10 cellular contexts compared by ENCODE assay signal in the genomic region with DNA sequence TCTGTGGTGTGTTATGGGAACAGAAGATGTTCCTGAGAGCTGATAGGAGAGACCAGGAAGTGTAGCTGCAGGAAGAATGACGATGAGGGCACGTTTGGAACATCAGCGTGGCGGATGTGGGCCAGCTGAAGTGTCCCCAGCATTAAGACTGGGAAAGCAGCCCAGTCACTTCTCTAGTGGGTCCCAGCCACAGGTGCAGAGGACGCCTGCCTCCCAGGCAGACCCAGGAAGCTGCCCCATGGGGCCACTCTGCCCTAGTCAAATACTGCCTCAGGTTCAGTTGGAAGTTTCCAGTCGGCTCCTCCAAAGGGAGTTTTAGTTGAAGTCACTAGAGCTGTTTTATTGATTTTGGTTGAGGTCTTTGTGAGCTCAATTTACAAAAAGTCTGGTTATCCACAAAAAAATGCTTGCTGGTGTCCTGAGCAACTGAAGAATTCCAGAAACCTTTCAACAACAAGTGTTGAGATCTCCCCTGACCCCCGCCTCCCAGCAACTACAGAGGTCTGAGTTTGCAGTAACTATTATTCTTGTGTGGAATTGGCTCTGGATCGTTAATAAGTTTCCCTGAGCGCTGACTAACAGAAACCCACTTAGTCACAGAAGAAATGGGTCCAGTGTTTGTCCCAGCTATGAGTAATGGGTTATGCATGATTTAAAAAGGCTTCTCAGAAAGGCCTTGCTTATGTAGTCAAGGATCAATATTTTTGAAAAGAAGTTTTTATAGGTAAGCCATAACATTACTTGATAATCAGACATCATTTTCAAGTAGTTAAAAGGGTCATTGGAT.
DNase-seq lines count a peak whose midpoint lies in the region; ATAC-seq and TF ChIP-seq lines count a peak whose summit lies in the region.
"Had no signal": no experiment of that assay in that cellular context is flagged by ENCODE, and none has a peak within 500 bp of the region (broad histone marks: within the 10 kb centered on the region; RNA-seq: fewer than 3 reads in every experiment).

No MANE protein-coding gene starts in this region.

- H3K9me2 ChIP-seq in OCI-LY7 (ENCODE audit: insufficient read depth, low read length) = no peaks in the 10 kb centered on the region

- no peaks in the 10 kb centered on the region for H3K9me3 ChIP-seq in sigmoid colon
- no peaks in the 10 kb centered on the region for H3K9me3 ChIP-seq in OCI-LY7 (ENCODE audit: low read length)

- H3K4me1 ChIP-seq in sigmoid colon (peaks cover 0 to 100% (median 94%) of the 10 kb centered on the region in 4 donors), OCI-LY7 (ENCODE audit: insufficient read depth, low read length, poor library complexity, severe bottlenecking) (no peaks in the 10 kb centered on the region)

- no peaks in the 10 kb centered on the region for H3K79me2 ChIP-seq in OCI-LY7 (ENCODE audit: insufficient read depth, low read depth, low read length)

- ATAC-seq in SK-N-SH treated with all-trans-retinoic acid at 6 μM for 48 hours (peak; percentile 43), GM21717 (IDR thresholded peaks at IDR 0.05; ENCODE audit: unreplicated experiment) (no peak)
- ATAC-seq: GM12878 had no signal

- WGBS in sigmoid colon, 2 donors = 78 to 80% methylated on average over 9 of the region's 9 CpGs

- BruUV-seq in OCI-LY7 (replicated peaks; lab: Mats Ljungman, UMichigan) = no TSS peak

- H3K36me3 ChIP-seq in sigmoid colon (peaks cover 0 to 28% (median 11%) of the 10 kb centered on the region in 4 donors), OCI-LY7 (ENCODE audit: insufficient read depth, low read length) (no peaks in the 10 kb centered on the region)

- peak overlapping the region; percentile 72 to 99 (median 89) for H3K27ac ChIP-seq in sigmoid colon
- H3K27ac ChIP-seq in OCI-LY7 (ENCODE audit: low read depth, low read length, poor library complexity, severe bottlenecking) = no peak overlapping the region

- H2AFZ ChIP-seq in OCI-LY7 (ENCODE audit: low read length) = no peak overlapping the region

- TF ChIP-seq CTCF in glutamatergic neuron (IDR thresholded peaks at IDR 0.05; ENCODE audit: partially characterized antibody, unreplicated experiment) = no peak
- no peak for TF ChIP-seq CTCF in sigmoid colon (IDR thresholded peaks at IDR 0.05)
- TF ChIP-seq CTCF in OCI-LY7 (conservative IDR thresholded peaks at IDR 0.05; ENCODE audit: low read length) = no peak

- H3K4me3 ChIP-seq in sigmoid colon = peak overlapping the region in 1 of 4 donors; percentile 8
- no peak overlapping the region for H3K4me3 ChIP-seq in OCI-LY7 (ENCODE audit: low read depth, low read length, poor library complexity, severe bottlenecking)
- H3K4me3 ChIP-seq: GM12878 had no signal

- TF ChIP-seq POLR2A in sigmoid colon (IDR thresholded peaks at IDR 0.05) = no peak

- H4K20me1 ChIP-seq in OCI-LY7 (ENCODE audit: insufficient read depth, low read length) = no peaks in the 10 kb centered on the region

- no peaks in the 10 kb centered on the region for H3K27me3 ChIP-seq in sigmoid colon

- H3K4me2 ChIP-seq in OCI-LY7 (ENCODE audit: low read length) = no peak overlapping the region

- H3K4me3 Mint-ChIP-seq in glutamatergic neuron (ENCODE audit: unreplicated experiment) = no peak overlapping the region

- intact Hi-C loops in sigmoid colon (cut with DNase I) = no loop called here
- intact Hi-C loops in OCI-LY7 (cut with micrococcal nuclease; ENCODE audit: unreplicated experiment) = no loop called here

- DNase-seq in DMS79 (lab: John Stamatoyannopoulos, UW) (peak; percentile 68), glutamatergic neuron (no peak), sigmoid colon (no peak), NCI-H128 (lab: John Stamatoyannopoulos, UW; ENCODE audit: unreplicated experiment) (no peak), OCI-LY7 (ENCODE audit: low spot score) (no peak), islet precursor cell (no peak)
- DNase-seq: SHP77 had no signal

- H3K4me1 Mint-ChIP-seq in glutamatergic neuron (ENCODE audit: low read depth, unreplicated experiment) = peaks cover 15% of the 10 kb centered on the region

- POLR2A ChIA-PET in OCI-LY7 (lab: Charles Lee) = interaction anchor here (0.6 to 0.8 kb wide), 2 partner anchors 19 to 28 kb away, joined by 3 to 4 read pairs; no protein-coding TSS in a partner anchor

- peaks cover 2% of the 10 kb centered on the region for H3K9me3 Mint-ChIP-seq in glutamatergic neuron (ENCODE audit: unreplicated experiment)

- H3K27me3 Mint-ChIP-seq in glutamatergic neuron (ENCODE audit: unreplicated experiment) = no peaks in the 10 kb centered on the region

- CTCF ChIA-PET in OCI-LY7 (lab: Charles Lee; ENCODE audit: unreplicated experiment) = no interaction called here

- no peak for TF ChIP-seq EP300 in sigmoid colon (IDR thresholded peaks at IDR 0.05)

- H3K36me3 Mint-ChIP-seq in glutamatergic neuron (ENCODE audit: unreplicated experiment) = no peaks in the 10 kb centered on the region

- peak overlapping the region; percentile 54 for H3K27ac Mint-ChIP-seq in glutamatergic neuron (ENCODE audit: unreplicated experiment)

TF ChIP-seq in SK-N-SH treated with all-trans-retinoic acid at 6 μM for 48 hours, 23 proteins besides CTCF, POLR2A, EP300 and RAD21:
- no peak for TF ChIP-seq CSDC2 (CRISPR knock-in tag; IDR thresholded peaks at IDR 0.05)
- TF ChIP-seq, protein P1, sequence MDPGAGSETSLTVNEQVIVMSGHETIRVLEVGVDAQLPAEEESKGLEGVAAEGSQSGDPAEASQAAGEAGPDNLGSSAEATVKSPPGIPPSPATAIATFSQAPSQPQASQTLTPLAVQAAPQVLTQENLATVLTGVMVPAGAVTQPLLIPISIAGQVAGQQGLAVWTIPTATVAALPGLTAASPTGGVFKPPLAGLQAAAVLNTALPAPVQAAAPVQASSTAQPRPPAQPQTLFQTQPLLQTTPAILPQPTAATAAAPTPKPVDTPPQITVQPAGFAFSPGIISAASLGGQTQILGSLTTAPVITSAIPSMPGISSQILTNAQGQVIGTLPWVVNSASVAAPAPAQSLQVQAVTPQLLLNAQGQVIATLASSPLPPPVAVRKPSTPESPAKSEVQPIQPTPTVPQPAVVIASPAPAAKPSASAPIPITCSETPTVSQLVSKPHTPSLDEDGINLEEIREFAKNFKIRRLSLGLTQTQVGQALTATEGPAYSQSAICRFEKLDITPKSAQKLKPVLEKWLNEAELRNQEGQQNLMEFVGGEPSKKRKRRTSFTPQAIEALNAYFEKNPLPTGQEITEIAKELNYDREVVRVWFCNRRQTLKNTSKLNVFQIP (CRISPR knock-in tag; IDR thresholded peaks at IDR 0.05; ENCODE audit: borderline replicate concordance, low read depth) = 0 out of 2 replicates have a peak, but pooled peaks have one; percentile 27
- TF ChIP-seq ISL1 (CRISPR knock-in tag; IDR thresholded peaks at IDR 0.05) = peak; percentile 76
- TF ChIP-seq TOX (CRISPR knock-in tag; IDR thresholded peaks at IDR 0.05; ENCODE audit: borderline replicate concordance) = 0 out of 2 replicates have a peak, but pooled peaks have one; percentile 29
